In genomic region chr2:98702127-98702802, GRCh38 we compare ENCODE assay signal across 8 cellular contexts. TPM values are rescaled to one million over a fixed set of nuclear protein-coding genes. Genes with fewer than 3 reads are reported as not detected.
DNase-seq lines count a peak whose midpoint lies in the region; ATAC-seq, FAIRE-seq and TF ChIP-seq lines count a peak whose summit lies in the region.

No MANE protein-coding gene starts in this region.

- intact Hi-C loops in uterus (cut with DNase I; ENCODE audit: low total_unique reads): no loop called here

- peaks cover 0 to 2% of the 10 kb centered on the region in 2 donors for H3K9me3 Mint-ChIP-seq in activated T-cell treated with anti-CD3 and anti-CD28 coated beads, Interleukin-2, amount 50 U/mL, for 72 hours
- H3K9me3 Mint-ChIP-seq in effector memory CD8-positive, alpha-beta T cell: no peaks in the 10 kb centered on the region

- no peaks in the 10 kb centered on the region for H3K36me3 ChIP-seq in muscle layer of colon (ENCODE audit: insufficient read depth, low read length)
- H3K36me3 ChIP-seq in uterus: no peaks in the 10 kb centered on the region

- TF ChIP-seq CTCF in uterus (IDR thresholded peaks at IDR 0.05): no peak

- H3K4me3 Mint-ChIP-seq in activated T-cell treated with anti-CD3 and anti-CD28 coated beads, Interleukin-2, amount 50 U/mL, for 72 hours: peak overlapping the region; percentile 8 to 80
- peak overlapping the region; percentile 26 to 57 for H3K4me3 Mint-ChIP-seq in effector memory CD8-positive, alpha-beta T cell

- DNase-seq in activated T-cell treated with anti-CD3 and anti-CD28 coated beads, Interleukin-2, amount 50 U/mL, for 72 hours: no peak
- no peak for DNase-seq in activated T-cell treated with anti-CD3 and anti-CD28 coated beads, Interleukin-2, amount 50 U/mL, for 1 hour
- DNase-seq in effector memory CD8-positive, alpha-beta T cell: no peak
- DNase-seq in uterus: no peak
- no peak for DNase-seq in RCC 7860 (ENCODE audit: low spot score)
- DNase-seq in activated effector memory CD4-positive, alpha-beta T cell treated with anti-CD3 and anti-CD28 coated beads, Interleukin-2, amount 50 U/mL, for 16 hours: no peak

- H3K36me3 Mint-ChIP-seq in activated T-cell treated with anti-CD3 and anti-CD28 coated beads, Interleukin-2, amount 50 U/mL, for 72 hours (ENCODE audit: insufficient read depth in 2 of 2): peaks cover 8% of the 10 kb centered on the region in 2 donors
- no peaks in the 10 kb centered on the region for H3K36me3 Mint-ChIP-seq in effector memory CD8-positive, alpha-beta T cell (ENCODE audit: insufficient read depth)

- peak; percentile 33 to 37 for ATAC-seq in activated T-cell treated with anti-CD3 and anti-CD28 coated beads, Interleukin-2, amount 50 U/mL, for 72 hours (replicated peaks in 1 of 2)
- no peak for ATAC-seq in effector memory CD8-positive, alpha-beta T cell (replicated peaks)
- no peak for ATAC-seq in GM19328 (IDR thresholded peaks at IDR 0.05; ENCODE audit: unreplicated experiment)

- H3K27ac Mint-ChIP-seq in activated T-cell treated with anti-CD3 and anti-CD28 coated beads, Interleukin-2, amount 50 U/mL, for 72 hours: peak overlapping the region; percentile 98
- H3K27ac Mint-ChIP-seq in effector memory CD8-positive, alpha-beta T cell: peak overlapping the region; percentile 81 to 95

- H3K4me1 ChIP-seq in muscle layer of colon (ENCODE audit: insufficient read depth, low read length): peaks cover 34% of the 10 kb centered on the region
- H3K4me1 ChIP-seq in uterus: peaks cover 0 to 3% of the 10 kb centered on the region in 2 donors

- H3K4me3 ChIP-seq in muscle layer of colon (ENCODE audit: low read depth in 1 of 2, low read length in 2 of 2) (peak overlapping the region in 1 of 2 donors; percentile 15), uterus (no peak overlapping the region)

- H3K9me3 ChIP-seq in muscle layer of colon (ENCODE audit: low read length): no peaks in the 10 kb centered on the region
- H3K9me3 ChIP-seq in uterus: no peaks in the 10 kb centered on the region

- no peak for FAIRE-seq in RCC 7860 (lab: Jason Lieb, UNC)

- H3K27me3 ChIP-seq in muscle layer of colon (ENCODE audit: control insufficient read depth in 1 of 2, insufficient read depth in 2 of 2, low read length in 2 of 2) (no peaks in the 10 kb centered on the region), uterus (no peaks in the 10 kb centered on the region)

- H3K4me1 Mint-ChIP-seq in activated T-cell treated with anti-CD3 and anti-CD28 coated beads, Interleukin-2, amount 50 U/mL, for 72 hours (ENCODE audit: low read depth): peaks cover 79% of the 10 kb centered on the region
- peaks cover 54 to 65% of the 10 kb centered on the region in 2 donors for H3K4me1 Mint-ChIP-seq in effector memory CD8-positive, alpha-beta T cell (ENCODE audit: low read depth in 2 of 2)

- no peak overlapping the region for H3K9ac ChIP-seq in muscle layer of colon (ENCODE audit: low read length)

- no peak for TF ChIP-seq POLR2A in uterus (IDR thresholded peaks at IDR 0.05)

- no peaks in the 10 kb centered on the region for H3K27me3 Mint-ChIP-seq in activated T-cell treated with anti-CD3 and anti-CD28 coated beads, Interleukin-2, amount 50 U/mL, for 72 hours (ENCODE audit: low read depth)
- H3K27me3 Mint-ChIP-seq in effector memory CD8-positive, alpha-beta T cell: no peaks in the 10 kb centered on the region

- peak overlapping the region; percentile 50 for H3K27ac ChIP-seq in muscle layer of colon (ENCODE audit: low read depth, low read length)
- peak overlapping the region; percentile 64 to 66 for H3K27ac ChIP-seq in uterus

RNA-seq across cellular contexts. Expression of gene MGAT4A, which starts 28.7 kb away (rescaled TPM):
- total RNA-seq in activated T-cell treated with anti-CD3 and anti-CD28 coated beads, Interleukin-2, amount 50 U/mL, for 72 hours: 100 to 1,000 TPM; 108 to 109 TPM
- 100 to 1,000 TPM in 1 of 4 donors, 10 to 100 TPM in 3; 25.9 to 107 (median 52.9) TPM for total RNA-seq in uterus

Comparison
In these comparisons a context has a peak if more than half of its experiments do, and no peak if none do; other contexts are left out.
1. ATAC-seq: peak in activated T-cell treated with anti-CD3 and anti-CD28 coated beads, Interleukin-2, amount 50 U/mL, for 72 hours (2 of 2); none in effector memory CD8-positive, alpha-beta T cell (single experiment) and GM19328 (single experiment).